21 cellular contexts compared by ENCODE assay signal in the genomic region with DNA sequence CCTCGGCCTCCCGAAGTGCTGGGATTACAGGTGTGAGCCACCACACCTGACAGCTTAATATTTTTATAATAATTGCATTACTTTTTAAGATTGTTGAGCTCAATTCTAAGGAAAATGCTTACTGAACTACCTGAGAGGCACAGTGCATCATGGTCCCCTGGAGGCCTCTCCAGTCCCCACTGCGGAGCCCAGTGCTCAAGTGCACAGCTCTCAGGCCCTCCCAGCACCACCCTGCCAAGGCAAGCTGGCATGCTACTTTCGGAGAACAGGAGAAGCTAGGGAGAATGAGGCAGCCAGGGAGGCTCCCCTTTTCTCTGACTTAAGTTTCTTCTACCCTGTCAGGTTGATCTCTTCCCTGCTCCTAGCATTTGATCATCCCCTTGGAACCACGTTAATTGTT.
"Had no signal": no experiment of that assay in that cellular context is flagged by ENCODE, and none has a peak within 500 bp of the region (broad histone marks: within the 10 kb centered on the region; RNA-seq: fewer than 3 reads in every experiment).

No MANE protein-coding gene starts in this region.

- H3K4me1 ChIP-seq: body of pancreas, esophagus squamous epithelium, heart right ventricle, left ventricle myocardium inferior had no signal

- ATAC-seq: body of pancreas, heart right ventricle, right lobe of liver had no signal

- DNase-seq: activated B cell treated with CpG ODN at 0.5 μM for 24 hours; activated CD4-positive, alpha-beta T cell treated with anti-CD3 and anti-CD28 coated beads for 48 hours; activated CD8-positive, alpha-beta memory T cell treated with anti-CD3 and anti-CD28 coated beads, Interleukin-2, amount 50 U/mL, for 4 hours; activated CD8-positive, alpha-beta T cell treated with anti-CD3 and anti-CD28 coated beads, Interleukin-2, amount 10 ng/mL, durations not matched to agents 7 days and 5 days; activated gamma-delta T cell; amygdala; body of pancreas; dermis blood vessel endothelial cell; effector memory CD4-positive, alpha-beta T cell; esophagus squamous epithelium; heart right ventricle; left ventricle myocardium inferior; mucosa of descending colon; naive thymus-derived CD8-positive, alpha-beta T cell; ovary; right lobe of liver; stimulated activated CD4-positive, alpha-beta T cell treated with anti-CD3 and anti-CD28 coated beads, Interleukin-4, amount 100 ng/mL, for 24 hours; stimulated activated naive CD4-positive, alpha-beta T cell; trophoblast cell had no signal

- H3K27me3 Mint-ChIP-seq: activated B cell treated with CpG ODN at 0.5 μM for 24 hours; naive thymus-derived CD8-positive, alpha-beta T cell had no signal

- H3K36me3 ChIP-seq: esophagus squamous epithelium, heart right ventricle, left ventricle myocardium inferior, ovary, right lobe of liver had no signal

- H3K4me3 Mint-ChIP-seq: activated CD8-positive, alpha-beta T cell treated with anti-CD3 and anti-CD28 coated beads, Interleukin-2, amount 10 ng/mL, durations not matched to agents 7 days and 5 days had no signal

- H3K4me3 ChIP-seq: body of pancreas, esophagus squamous epithelium, heart right ventricle, left ventricle myocardium inferior, mucosa of descending colon, ovary, right lobe of liver, smooth muscle cell had no signal

- H3K36me3 Mint-ChIP-seq: activated naive CD4-positive, alpha-beta T cell treated with anti-CD3 and anti-CD28 coated beads, Interleukin-2, amount 50 U/mL, for 72 hours; naive thymus-derived CD8-positive, alpha-beta T cell had no signal

- H3K27ac ChIP-seq: body of pancreas, esophagus squamous epithelium, heart right ventricle, left ventricle myocardium inferior, ovary, right lobe of liver had no signal

- H3K27me3 ChIP-seq: body of pancreas, esophagus squamous epithelium, heart right ventricle, ovary, right lobe of liver had no signal

- H3K4me2 ChIP-seq: smooth muscle cell had no signal

- H3K9me3 Mint-ChIP-seq: activated B cell treated with CpG ODN at 0.5 μM for 24 hours; activated naive CD4-positive, alpha-beta T cell treated with anti-CD3 and anti-CD28 coated beads, Interleukin-2, amount 50 U/mL, for 72 hours; naive thymus-derived CD8-positive, alpha-beta T cell had no signal

- H3K9me3 ChIP-seq: body of pancreas, esophagus squamous epithelium, heart right ventricle, left ventricle myocardium inferior, mucosa of descending colon, ovary, right lobe of liver had no signal
